Comparison of ENCODE assay signal across 23 cellular contexts in genomic region chr6:38507173-38507572, GRCh38.
"Had no signal": no experiment of that assay in that cellular context is flagged by ENCODE, and none has a peak within 500 bp of the region (broad histone marks: within the 10 kb centered on the region; RNA-seq: fewer than 3 reads in every experiment).

No MANE protein-coding gene starts in this region.

- FAIRE-seq: colon, endothelial cell of umbilical vein, frontal cortex, islet of Langerhans, keratinocyte had no signal

- H3K9me3 ChIP-seq: esophagus muscularis mucosa, gastroesophageal sphincter, heart right ventricle, left lung, lower lobe of right lung, mucosa of descending colon had no signal

- H3K4me3 Mint-ChIP-seq: mesothelial cell of epicardium, naive B cell had no signal

- H3K27me3 Mint-ChIP-seq: naive B cell had no signal

- H3K27ac Mint-ChIP-seq: mesothelial cell of epicardium, naive B cell had no signal

- H3K36me3 ChIP-seq: esophagus muscularis mucosa, gastroesophageal sphincter, heart right ventricle, left lung, lower lobe of right lung had no signal

- H3K9me3 Mint-ChIP-seq: mesothelial cell of epicardium, naive B cell had no signal

- ATAC-seq: foreskin keratinocyte, gastroesophageal sphincter, heart right ventricle, left cardiac atrium, left lung, left ventricle myocardium superior, lower lobe of right lung, mucosa of descending colon had no signal

- H3K27ac ChIP-seq: coronary artery, dorsolateral prefrontal cortex, esophagus muscularis mucosa, foreskin keratinocyte, gastroesophageal sphincter, heart right ventricle, left lung, lower lobe of right lung had no signal

- H3K36me3 Mint-ChIP-seq: mesothelial cell of epicardium had no signal

- H3K4me3 ChIP-seq: coronary artery, dorsolateral prefrontal cortex, esophagus muscularis mucosa, gastroesophageal sphincter, heart right ventricle, left lung, lower lobe of right lung, mucosa of descending colon had no signal

- DNase-seq: dermis blood vessel endothelial cell; dorsolateral prefrontal cortex; effector CD4-positive, alpha-beta T cell; effector memory CD4-positive, alpha-beta T cell; foreskin keratinocyte; heart right ventricle; hippocampal formation; left cardiac atrium; left lung; left ventricle myocardium superior; lower lobe of right lung; mesenchymal stem cell; mucosa of descending colon; naive B cell had no signal

- H3K27me3 ChIP-seq: dorsolateral prefrontal cortex, esophagus muscularis mucosa, foreskin keratinocyte, gastroesophageal sphincter, heart right ventricle, left lung had no signal
